In genomic region chr15:77118787-77119410, GRCh38 we compare ENCODE assay signal across 8 cellular contexts. TPM values are rescaled to one million over a fixed set of nuclear protein-coding genes. Genes with fewer than 3 reads are reported as not detected.
DNase-seq lines count a peak whose midpoint lies in the region; ATAC-seq lines count a peak whose summit lies in the region.

No MANE protein-coding gene starts in this region.

- peak; percentile 39 to 54 for ATAC-seq in activated naive CD4-positive, alpha-beta T cell treated with anti-CD3 and anti-CD28 coated beads, Interleukin-2, amount 50 U/mL, for 72 hours
- ATAC-seq in Right ventricle myocardium superior (ENCODE audit: poor library complexity), result peak; percentile 88

- no peaks in the 10 kb centered on the region for H3K27me3 Mint-ChIP-seq in CD8-positive, alpha-beta memory T cell
- no peaks in the 10 kb centered on the region for H3K27me3 Mint-ChIP-seq in T-helper 2 cell treated with Interferon-gamma antibody and Interleukin-4, amounts not matched to agents 5 μg/mL and 100 μg/mL, for 36 hours (ENCODE audit: low read depth)

- H3K27ac ChIP-seq in CD8-positive, alpha-beta memory T cell (ENCODE audit: low read depth, low read length), result no peak overlapping the region

- DNase-seq in CD8-positive, alpha-beta memory T cell, result peak in 4 of 5 donors; percentile 17 to 56 (median 45)
- DNase-seq in HAP-1 (ENCODE audit: low spot score in 2 of 2), result peak; percentile 66 to 83
- DNase-seq in NCI-H748 (lab: John Stamatoyannopoulos, UW; ENCODE audit: unreplicated experiment), result peak; percentile 32
- no peak for DNase-seq in activated naive CD4-positive, alpha-beta T cell treated with anti-CD3 and anti-CD28 coated beads, Interleukin-2, amount 50 U/mL, for 72 hours (ENCODE audit: low spot score in 2 of 2)
- no peak for DNase-seq in Right ventricle myocardium superior
- peak; percentile 75 for DNase-seq in renal cortical epithelial cell (ENCODE audit: low read depth)
- DNase-seq in H7, result no peak
- no peak for DNase-seq in T-helper 2 cell treated with Interferon-gamma antibody and Interleukin-4, amounts not matched to agents 5 μg/mL and 100 μg/mL, for 36 hours (ENCODE audit: low spot score)

- no peak overlapping the region for H3K4me3 ChIP-seq in CD8-positive, alpha-beta memory T cell (ENCODE audit: low read length)
- no peak overlapping the region for H3K4me3 ChIP-seq in HAP-1
- H3K4me3 ChIP-seq in H7 (ENCODE audit: insufficient read depth, low read depth, low read length), result no peak overlapping the region

- H3K4me1 Mint-ChIP-seq in CD8-positive, alpha-beta memory T cell, result peaks cover 8 to 26% (median 18%) of the 10 kb centered on the region in 3 donors
- H3K4me1 Mint-ChIP-seq in T-helper 2 cell treated with Interferon-gamma antibody and Interleukin-4, amounts not matched to agents 5 μg/mL and 100 μg/mL, for 36 hours (ENCODE audit: low read depth), result peaks cover 5% of the 10 kb centered on the region

- peak overlapping the region in 2 of 7 donors; percentile 8 for H3K4me3 Mint-ChIP-seq in CD8-positive, alpha-beta memory T cell
- no peak overlapping the region for H3K4me3 Mint-ChIP-seq in T-helper 2 cell treated with Interferon-gamma antibody and Interleukin-4, amounts not matched to agents 5 μg/mL and 100 μg/mL, for 36 hours

- H3K27ac Mint-ChIP-seq in CD8-positive, alpha-beta memory T cell, result peak overlapping the region in 4 of 8 donors; percentile 1 to 70 (median 37)
- H3K27ac Mint-ChIP-seq in activated naive CD4-positive, alpha-beta T cell treated with anti-CD3 and anti-CD28 coated beads, Interleukin-2, amount 50 U/mL, for 72 hours, result no peak overlapping the region
- no peak overlapping the region for H3K27ac Mint-ChIP-seq in T-helper 2 cell treated with Interferon-gamma antibody and Interleukin-4, amounts not matched to agents 5 μg/mL and 100 μg/mL, for 36 hours

- CTCF ChIA-PET in CD8-positive, alpha-beta memory T cell (lab: Charles Lee), result interaction anchor here (0.7 to 4.9 kb wide), 16 partner anchors 11 to 425 kb away, joined by 3 to 43 read pairs (median 4); no protein-coding TSS in a partner anchor

- H3K9me3 ChIP-seq in CD8-positive, alpha-beta memory T cell (ENCODE audit: low read length), result no peaks in the 10 kb centered on the region
- no peaks in the 10 kb centered on the region for H3K9me3 ChIP-seq in HAP-1

- in situ Hi-C loops in HAP-1 (cut with MboI; ENCODE audit: low sequenced_read_pairs), result loop anchor here (5.0 to 10.0 kb wide), 2 partner anchors 378 to 756 kb away; no protein-coding TSS in a partner anchor

- H3K36me3 ChIP-seq in CD8-positive, alpha-beta memory T cell (ENCODE audit: insufficient read depth, low read length), result no peaks in the 10 kb centered on the region
- H3K36me3 ChIP-seq in HAP-1 (replicated peaks), result no peaks in the 10 kb centered on the region
- peaks cover 2% of the 10 kb centered on the region for H3K36me3 ChIP-seq in H7 (replicated peaks; ENCODE audit: control insufficient read depth, insufficient read depth, low read length)

- H3K4me1 ChIP-seq in CD8-positive, alpha-beta memory T cell (ENCODE audit: insufficient read depth, low read length), result peaks cover 9% of the 10 kb centered on the region
- no peaks in the 10 kb centered on the region for H3K4me1 ChIP-seq in HAP-1

- intact Hi-C loops in Right ventricle myocardium superior (cut with DNase I), result loop anchor here (2.0 to 5.0 kb wide), 2 partner anchors 424 to 513 kb away; partner anchors contain the start of gene LINGO1

- POLR2A ChIA-PET in CD8-positive, alpha-beta memory T cell (lab: Charles Lee), result interaction anchor here (1.0 kb wide), 1 partner anchor 42 kb away, joined by 3 read pairs; no protein-coding TSS in a partner anchor

- H3K36me3 Mint-ChIP-seq in CD8-positive, alpha-beta memory T cell, result peaks cover 0 to 11% (median 2%) of the 10 kb centered on the region in 3 donors
- H3K36me3 Mint-ChIP-seq in activated naive CD4-positive, alpha-beta T cell treated with anti-CD3 and anti-CD28 coated beads, Interleukin-2, amount 50 U/mL, for 72 hours, result no peaks in the 10 kb centered on the region
- H3K36me3 Mint-ChIP-seq in T-helper 2 cell treated with Interferon-gamma antibody and Interleukin-4, amounts not matched to agents 5 μg/mL and 100 μg/mL, for 36 hours (ENCODE audit: low read depth), result no peaks in the 10 kb centered on the region

- H3K9me3 Mint-ChIP-seq in CD8-positive, alpha-beta memory T cell, result no peaks in the 10 kb centered on the region
- no peaks in the 10 kb centered on the region for H3K9me3 Mint-ChIP-seq in activated naive CD4-positive, alpha-beta T cell treated with anti-CD3 and anti-CD28 coated beads, Interleukin-2, amount 50 U/mL, for 72 hours
- H3K9me3 Mint-ChIP-seq in T-helper 2 cell treated with Interferon-gamma antibody and Interleukin-4, amounts not matched to agents 5 μg/mL and 100 μg/mL, for 36 hours, result no peaks in the 10 kb centered on the region

- no peaks in the 10 kb centered on the region for H3K27me3 ChIP-seq in CD8-positive, alpha-beta memory T cell (ENCODE audit: insufficient read depth, low read length, poor library complexity, severe bottlenecking)
- no peaks in the 10 kb centered on the region for H3K27me3 ChIP-seq in HAP-1 (ENCODE audit: low read depth)
- H3K27me3 ChIP-seq in H7 (ENCODE audit: control insufficient read depth, insufficient read depth, low read length), result no peaks in the 10 kb centered on the region

RNA-seq across cellular contexts. Expression of gene TSPAN3, which starts 48.0 kb away (rescaled TPM):
- 10 to 100 TPM; 59.3 to 60.5 TPM for total RNA-seq in CD8-positive, alpha-beta memory T cell
- 45.2 TPM for polyA plus RNA-seq in CD8-positive, alpha-beta memory T cell
- total RNA-seq in activated naive CD4-positive, alpha-beta T cell treated with anti-CD3 and anti-CD28 coated beads, Interleukin-2, amount 50 U/mL, for 72 hours, result 10 to 100 TPM in 1 of 2 donors, 1 to 10 TPM in 1; 6.9 to 27.1 TPM
- 85.2 TPM for total RNA-seq in Right ventricle myocardium superior
- 327 and 533 TPM in 2 replicates for total RNA-seq in renal cortical epithelial cell
- total RNA-seq in H7 (2014; rRNA removed; shearing (Covaris generic)), result 153 and 157 TPM in 2 replicates

Comparison
In these comparisons a context has a peak if more than half of its experiments do, and no peak if none do; other contexts are left out.
1. DNase-seq: peak in CD8-positive, alpha-beta memory T cell (4 of 5), HAP-1 (2 of 2), NCI-H748 (single experiment) and renal cortical epithelial cell (single experiment); none in activated naive CD4-positive, alpha-beta T cell treated with anti-CD3 and anti-CD28 coated beads, Interleukin-2, amount 50 U/mL, for 72 hours (0 of 2), Right ventricle myocardium superior (single experiment), H7 (single experiment) and T-helper 2 cell treated with Interferon-gamma antibody and Interleukin-4, amounts not matched to agents 5 μg/mL and 100 μg/mL, for 36 hours (single experiment).